Comparison of ENCODE assay signal across 22 cellular contexts in the genomic region with DNA sequence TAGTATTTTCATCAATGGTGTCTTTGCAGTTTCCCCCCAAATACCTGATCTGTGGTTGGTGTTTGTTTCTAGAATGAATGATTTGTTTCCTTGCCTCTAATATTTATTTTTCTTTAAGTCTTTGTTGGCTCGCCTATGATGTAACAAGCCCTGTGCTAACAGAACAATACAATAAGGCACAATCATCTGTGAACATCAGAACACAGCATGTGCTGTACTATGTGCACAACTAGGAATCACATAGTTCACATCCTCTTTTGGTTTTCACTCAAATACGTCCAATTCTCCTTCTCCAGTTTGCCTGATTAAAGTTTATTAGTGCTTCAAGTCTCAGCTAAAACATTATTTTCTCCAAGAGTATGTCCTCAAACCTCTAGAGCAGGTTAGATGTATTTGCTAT.
"Had no signal": no experiment of that assay in that cellular context is flagged by ENCODE, and none has a peak within 500 bp of the region (broad histone marks: within the 10 kb centered on the region; RNA-seq: fewer than 3 reads in every experiment).

No MANE protein-coding gene starts in this region.

- H3K27me3 ChIP-seq: MG63, SJSA1 had no signal

- H3K27ac ChIP-seq: PC-9, SJSA1, SK-N-MC had no signal

- DNase-seq: KBM-7, MG63, NCI-H1092, NCI-H1105 treated with DMSO at 0.1 percent for 48 hours, NCI-H1417 treated with DMSO at 0.1 percent for 48 hours, NCI-H1694, NCI-H187 treated with DMSO at 0.1 percent for 48 hours, NCI-H2029 treated with DMSO at 0.1 percent for 48 hours, NCI-H2171 treated with DMSO at 0.1 percent for 48 hours, NCI-H2227 treated with DMSO at 0.1 percent for 48 hours, NCI-H524, NCI-H526 treated with DMSO at 0.1 percent for 48 hours, OCI-M1, PC-9, Right ventricle myocardium superior, RPMI8226, SIG-M5, SW 1271, T-cell had no signal

- H3K36me3 ChIP-seq: MG63, SJSA1 had no signal

- FAIRE-seq: RCC 7860 had no signal

- H3K9me3 ChIP-seq: MG63, SJSA1 had no signal

- H3K4me2 ChIP-seq: PC-9 had no signal

- H3K4me3 ChIP-seq: MG63, PC-9, SJSA1, SK-N-MC had no signal

- H2AFZ ChIP-seq: PC-9 had no signal

- H3K4me1 ChIP-seq: SJSA1 had no signal
